In genomic region chr17:60149691-60150582, GRCh38 we compare ENCODE assay signal across 1 cellular context.
A peak's percentile ranks its signal among the peaks of the same experiment; 100 is the strongest.
TF ChIP-seq lines count a peak whose summit lies in the region.

Gene CA4 (plus strand): TSS chr17:60149973. CDS start chr17:60150035, 62 bp downstream.

TF ChIP-seq in WTC11, 78 proteins besides CTCF, POLR2A, EP300 and RAD21 (continued from another document):
- no peak for TF ChIP-seq ZNF532 (CRISPR knock-in tag; IDR thresholded peaks at IDR 0.05; ENCODE audit: borderline replicate concordance)
- TF ChIP-seq ERG (CRISPR knock-in tag; IDR thresholded peaks at IDR 0.05), result no peak
- no peak for TF ChIP-seq NFE2L1 (CRISPR knock-in tag; IDR thresholded peaks at IDR 0.05)
- TF ChIP-seq ATF1 (CRISPR knock-in tag; IDR thresholded peaks at IDR 0.05), result no peak
- TF ChIP-seq ATF3 (CRISPR knock-in tag; conservative IDR thresholded peaks at IDR 0.05), result no peak
- no peak for TF ChIP-seq ATF2 (CRISPR knock-in tag; IDR thresholded peaks at IDR 0.05; ENCODE audit: borderline replicate concordance, low read depth)
- TF ChIP-seq GABPB1 (CRISPR knock-in tag; IDR thresholded peaks at IDR 0.05), result no peak
- TF ChIP-seq SP1 (CRISPR knock-in tag; conservative IDR thresholded peaks at IDR 0.05), result peak; percentile 36; the same call in 1 of the 2 replicates
- no peak for TF ChIP-seq ZNF425 (CRISPR knock-in tag; conservative IDR thresholded peaks at IDR 0.05)
